In the genomic region with DNA sequence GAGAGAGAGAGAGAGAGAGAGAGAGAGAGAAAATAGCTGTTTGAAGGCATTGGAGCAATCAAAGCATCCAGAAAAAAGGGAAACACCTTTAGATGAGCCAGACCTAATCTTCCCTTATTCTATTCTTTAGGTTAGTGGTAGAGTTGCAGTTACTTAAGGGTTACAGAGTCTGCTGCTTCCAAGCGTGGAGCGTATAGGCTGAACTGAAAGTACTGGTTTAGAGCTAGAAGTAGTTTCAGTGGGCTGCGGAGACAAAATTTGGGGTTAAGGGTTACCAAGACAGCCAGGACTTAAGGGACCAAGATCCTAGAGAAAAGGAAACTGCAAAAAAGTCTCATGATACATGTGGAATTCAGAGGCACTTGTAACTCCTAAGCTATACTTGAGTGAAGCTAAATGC, we compare ENCODE assay signal across 24 cellular contexts.
"Had no signal": no experiment of that assay in that cellular context is flagged by ENCODE, and none has a peak within 500 bp of the region (broad histone marks: within the 10 kb centered on the region; RNA-seq: fewer than 3 reads in every experiment).

No MANE protein-coding gene starts in this region.

- H3K4me1 ChIP-seq: SJSA1 had no signal

- H3K27ac ChIP-seq: HL-60, RWPE1, SJSA1, SK-N-MC had no signal

- ATAC-seq: Panc1, PC-3 had no signal

- H3K27me3 ChIP-seq: SJSA1 had no signal

- H3K9me3 ChIP-seq: SJSA1 had no signal

- DNase-seq: KBM-7; MV-4-11; NCI-H1048; NCI-H1105; NCI-H1417; NCI-H1436 treated with DMSO at 0.1 percent for 48 hours; NCI-H1694; NCI-H187 treated with DMSO at 0.1 percent for 48 hours; NCI-H2029 treated with DMSO at 0.1 percent for 48 hours; NCI-H226; NCI-H446; NCI-H510A; NCI-H524 treated with DMSO at 0.1 percent for 48 hours; NCI-H69; NCI-H774; NK-92 treated with Interleukin-12 subunit alpha and Interleukin-12 subunit beta, amount 100 ng/mL, for 24 hours; PC-3; SIG-M5 had no signal

- H3K4me3 ChIP-seq: SJSA1, SK-N-MC had no signal

- H3K36me3 ChIP-seq: SJSA1 had no signal

- FAIRE-seq: HTR-8/SVneo had no signal
